29 cellular contexts compared by ENCODE assay signal in the genomic region with DNA sequence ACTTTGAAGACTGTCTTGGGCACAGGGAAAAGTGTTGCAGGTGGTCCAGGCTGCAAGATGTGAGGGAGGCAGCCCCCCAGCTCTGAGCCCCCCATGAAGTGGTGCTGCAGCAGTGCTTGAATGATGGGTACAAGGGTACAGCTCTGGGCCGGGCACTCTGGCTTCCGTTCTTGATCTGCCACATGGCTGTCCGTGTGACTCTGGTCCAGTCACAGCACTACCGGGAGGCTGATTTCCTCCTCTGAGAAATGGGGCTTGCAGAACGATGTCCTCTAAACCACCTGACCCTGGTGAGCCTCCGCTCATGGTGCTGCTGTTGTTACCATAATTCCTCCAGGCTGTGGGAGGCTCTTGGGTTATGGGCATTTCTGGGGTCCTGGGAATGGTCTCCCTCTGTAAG.
"Had no signal": no experiment of that assay in that cellular context is flagged by ENCODE, and none has a peak within 500 bp of the region (broad histone marks: within the 10 kb centered on the region; RNA-seq: fewer than 3 reads in every experiment).

No MANE protein-coding gene starts in this region.

- H3K27ac ChIP-seq: body of pancreas, breast epithelium, WERI-Rb-1 had no signal

- H3K36me3 ChIP-seq: breast epithelium, WERI-Rb-1 had no signal

- H3K4me1 ChIP-seq: body of pancreas, breast epithelium had no signal

- ATAC-seq: activated CD8-positive, alpha-beta memory T cell treated with anti-CD3 and anti-CD28 coated beads, Interleukin-2, amount 10 ng/mL, durations not matched to agents 7 days and 5 days; Panc1 had no signal

- H3K27me3 ChIP-seq: body of pancreas, breast epithelium had no signal

- H3K4me3 ChIP-seq: body of pancreas, breast epithelium had no signal

- DNase-seq: activated CD4-positive, alpha-beta memory T cell treated with anti-CD3 and anti-CD28 coated beads, Interleukin-2, amount 10 ng/mL, durations not matched to agents 7 days and 5 days; activated CD4-positive, alpha-beta T cell treated with anti-CD3 and anti-CD28 coated beads for 1 hour; activated CD4-positive, alpha-beta T cell treated with anti-CD3 and anti-CD28 coated beads for 48 hours; activated CD4-positive, CD25-positive, alpha-beta regulatory T cell; activated CD8-positive, alpha-beta memory T cell treated with anti-CD3 and anti-CD28 coated beads for 24 hours; activated CD8-positive, alpha-beta memory T cell treated with anti-CD3 and anti-CD28 coated beads, Interleukin-2, amount 10 ng/mL, durations not matched to agents 7 days and 5 days; activated CD8-positive, alpha-beta memory T cell treated with anti-CD3 and anti-CD28 coated beads, Interleukin-2, amount 50 U/mL, for 48 hours; activated effector memory CD4-positive, alpha-beta T cell treated with Interleukin-2 at 50 U/mL for 16 hours; activated naive CD4-positive, alpha-beta T cell treated with anti-CD3 and anti-CD28 coated beads, Interleukin-2, amount 10 ng/mL, durations not matched to agents 7 days and 5 days; activated T-cell treated with anti-CD3 and anti-CD28 coated beads, Interleukin-2, amount 50 U/mL, for 48 hours; amygdala; KG1; MM.1S; NCI-H1092 treated with DMSO at 0.1 percent for 48 hours; NCI-H146; NCI-H187; NCI-H2029 treated with DMSO at 0.1 percent for 48 hours; NCI-H345; NCI-H524 treated with DMSO at 0.1 percent for 48 hours; Right ventricle myocardium superior; SW 1271; T-helper 1 cell; T-helper 2 cell; T-helper 9 cell; WERI-Rb-1 had no signal

- H3K9me3 ChIP-seq: body of pancreas, breast epithelium had no signal

- FAIRE-seq: astrocyte had no signal
